ENCODE assay signal across 9 cellular contexts in genomic region chr5:170632266-170632984, GRCh38.
DNase-seq lines count a peak whose midpoint lies in the region; ATAC-seq and TF ChIP-seq lines count a peak whose summit lies in the region.
"Had no signal": no experiment of that assay in that cellular context is flagged by ENCODE, and none has a peak within 500 bp of the region (broad histone marks: within the 10 kb centered on the region; RNA-seq: fewer than 3 reads in every experiment).

No MANE protein-coding gene starts in this region.

- H3K4me3 ChIP-seq in BE2C (ENCODE audit: low read depth, low read length), result peak overlapping the region; percentile 54
- H3K4me3 ChIP-seq in IMR-90 (ENCODE audit: insufficient read depth, low read depth, low read length), result no peak overlapping the region
- H3K4me3 ChIP-seq in coronary artery, result peak overlapping the region; percentile 59

- H3K4ac ChIP-seq in IMR-90 (ENCODE audit: low read depth, low read length), result no peak overlapping the region

- no peaks in the 10 kb centered on the region for H3K9me1 ChIP-seq in IMR-90 (ENCODE audit: insufficient read depth, low read length)

- no peaks in the 10 kb centered on the region for H3K9me3 Mint-ChIP-seq in natural killer cell treated with Interleukin-12 subunit alpha and Interleukin-12 subunit beta and Interleukin-15 and Interleukin-18, amount 100 ng/mL, for 72 hours
- H3K9me3 Mint-ChIP-seq: memory B cell had no signal

- no peak overlapping the region for H2BK15ac ChIP-seq in IMR-90 (ENCODE audit: low read depth, low read length)

- H2BK120ac ChIP-seq in IMR-90 (ENCODE audit: low read depth, low read length), result no peak overlapping the region

- no TSS peak for BruUV-seq in IMR-90 (replicated peaks; lab: Mats Ljungman, UMichigan)

- no peak for ATAC-seq in IMR-90 (ENCODE audit: low read depth)
- ATAC-seq in natural killer cell treated with Interleukin-12 subunit alpha and Interleukin-12 subunit beta and Interleukin-15 and Interleukin-18, amount 100 ng/mL, for 72 hours, result no peak
- no peak for ATAC-seq in HG03039 (IDR thresholded peaks at IDR 0.05; ENCODE audit: unreplicated experiment)

- no peak overlapping the region for H2AK5ac ChIP-seq in IMR-90 (ENCODE audit: low read depth, low read length)

- intact Hi-C loops in IMR-90 (cut with micrococcal nuclease), result loop anchor here (2.0 to 10.0 kb wide), 3 partner anchors 406 to 572 kb away; no protein-coding TSS in a partner anchor

- H3K4me2 ChIP-seq in IMR-90 (ENCODE audit: low read depth, low read length), result no peak overlapping the region

- no peak overlapping the region for H3K18ac ChIP-seq in IMR-90 (ENCODE audit: low read depth, low read length)

- H3K27ac Mint-ChIP-seq in natural killer cell treated with Interleukin-12 subunit alpha and Interleukin-12 subunit beta and Interleukin-15 and Interleukin-18, amount 100 ng/mL, for 72 hours, result no peak overlapping the region
- H3K27ac Mint-ChIP-seq: memory B cell had no signal

- H3K27me3 ChIP-seq in BE2C, result peaks cover 13% of the 10 kb centered on the region; the same call in 1 of the 2 replicates
- peaks cover 2% of the 10 kb centered on the region; the same call in 1 of the 2 replicates for H3K27me3 ChIP-seq in IMR-90 (ENCODE audit: control insufficient read depth, insufficient read depth, low read length)

- no peak overlapping the region for H3K27ac ChIP-seq in IMR-90 (ENCODE audit: insufficient read depth, low read length)
- H3K27ac ChIP-seq in coronary artery, result peak overlapping the region; percentile 65 to 92

- no peak overlapping the region for H4K5ac ChIP-seq in IMR-90 (ENCODE audit: low read depth, low read length)

- 67% methylated on average over 5 of the region's 19 CpGs; no CpG with 5 or more reads in 1 of the 2 experiments for WGBS in IMR-90 (ENCODE audit: extremely low coverage in 2 of 2, insufficient read length in 1 of 2), 2 experiments

- no peaks in the 10 kb centered on the region for H3K36me3 Mint-ChIP-seq in natural killer cell treated with Interleukin-12 subunit alpha and Interleukin-12 subunit beta and Interleukin-15 and Interleukin-18, amount 100 ng/mL, for 72 hours
- H3K36me3 Mint-ChIP-seq: memory B cell had no signal

- H3K36me3 ChIP-seq in BE2C, result no peaks in the 10 kb centered on the region
- no peaks in the 10 kb centered on the region for H3K36me3 ChIP-seq in IMR-90 (ENCODE audit: control insufficient read depth, insufficient read depth, low read length)

- no peak overlapping the region for H3K9ac ChIP-seq in IMR-90 (ENCODE audit: low read depth, low read length)

- peak overlapping the region; percentile 73 for H2AFZ ChIP-seq in IMR-90 (replicated peaks; ENCODE audit: low read length, poor library complexity)

- dilution Hi-C loops in IMR-90 (cut with HindIII; ENCODE audit: low sequenced_read_pairs, unreplicated experiment), result no loop called here

- peaks cover 14 to 16% of the 10 kb centered on the region in 2 donors for H3K4me1 Mint-ChIP-seq in natural killer cell treated with Interleukin-12 subunit alpha and Interleukin-12 subunit beta and Interleukin-15 and Interleukin-18, amount 100 ng/mL, for 72 hours (ENCODE audit: low read depth in 2 of 2)

- peaks cover 13 to 24% of the 10 kb centered on the region in 2 donors for H3K27me3 Mint-ChIP-seq in natural killer cell treated with Interleukin-12 subunit alpha and Interleukin-12 subunit beta and Interleukin-15 and Interleukin-18, amount 100 ng/mL, for 72 hours

- TF ChIP-seq CTCF in BE2C (IDR thresholded peaks at IDR 0.05; ENCODE audit: low read depth, low read length) (no peak), IMR-90 (conservative IDR thresholded peaks at IDR 0.05; ENCODE audit: low read depth, low read length) (no peak), coronary artery (IDR thresholded peaks at IDR 0.05) (no peak), GM13976 (IDR thresholded peaks at IDR 0.05; ENCODE audit: borderline replicate concordance, control extremely low read depth, extremely low read depth, insufficient read depth, missing control alignments) (no peak)

- no peak for DNase-seq in BE2C
- DNase-seq in IMR-90, result no peak
- no peak for DNase-seq in coronary artery (ENCODE audit: low spot score)
- DNase-seq in natural killer cell treated with Interleukin-12 subunit alpha and Interleukin-12 subunit beta and Interleukin-15 and Interleukin-18, amount 100 ng/mL, for 72 hours (ENCODE audit: low spot score), result no peak
- no peak for DNase-seq in SW480 (ENCODE audit: low spot score)
- DNase-seq in NCI-H524 (lab: John Stamatoyannopoulos, UW), result no peak
- DNase-seq in GM13976 (ENCODE audit: low spot score), result no peak

- H3K23ac ChIP-seq in IMR-90 (ENCODE audit: low read depth, low read length), result no peak overlapping the region

- CTCF ChIA-PET in IMR-90 (lab: Yijun Ruan, JAX), result interaction anchor here (2.3 kb wide), 1 partner anchor 197 kb away, joined by 10 read pairs; no protein-coding TSS in a partner anchor

- TF ChIP-seq RAD21 in IMR-90 (IDR thresholded peaks at IDR 0.05; ENCODE audit: low read length), result no peak

- in situ Hi-C loops in IMR-90 (cut with MboI; ENCODE audit: low sequenced_read_pairs), result no loop called here
- in situ Hi-C loops in GM13976 (cut with MboI; ENCODE audit: low sequenced_read_pairs, unreplicated experiment), result no loop called here

- H3K9me3 ChIP-seq in BE2C (no peaks in the 10 kb centered on the region), IMR-90 (ENCODE audit: control insufficient read depth, insufficient read depth, low read length) (no peaks in the 10 kb centered on the region)

- no peak overlapping the region for H2BK5ac ChIP-seq in IMR-90 (ENCODE audit: low read depth, low read length, poor library complexity, severe bottlenecking)

- H4K91ac ChIP-seq in IMR-90 (ENCODE audit: insufficient read depth, low read depth, low read length), result no peak overlapping the region

- H3K79me1 ChIP-seq in IMR-90 (ENCODE audit: low read depth in 1 of 2, low read length in 2 of 2), result no peaks in the 10 kb centered on the region

- no peak overlapping the region for H2BK20ac ChIP-seq in IMR-90 (ENCODE audit: low read depth, low read length)

- H2AK9ac ChIP-seq in IMR-90 (replicated peaks; ENCODE audit: low read depth, low read length, poor library complexity), result peak overlapping the region; percentile 0

- no peak for TF ChIP-seq POLR2A in IMR-90 (IDR thresholded peaks at IDR 0.05; ENCODE audit: low read depth, low read length)

- H4K20me1 ChIP-seq in IMR-90 (ENCODE audit: insufficient read depth, low read length), result no peaks in the 10 kb centered on the region; the same call in 1 of the 2 replicates

- H3K4me1 ChIP-seq in BE2C, result no peaks in the 10 kb centered on the region
- H3K4me1 ChIP-seq in IMR-90 (ENCODE audit: control insufficient read depth, insufficient read depth, low read length), result peaks cover 4% of the 10 kb centered on the region; the same call in 1 of the 2 replicates

- no peak overlapping the region for H4K8ac ChIP-seq in IMR-90 (ENCODE audit: low read depth in 2 of 2, low read length in 2 of 2)

- no peak overlapping the region for H3K14ac ChIP-seq in IMR-90 (replicated peaks; ENCODE audit: low read depth, low read length)

- no peak overlapping the region for H3K56ac ChIP-seq in IMR-90 (ENCODE audit: extremely low read depth, insufficient read depth, low read length)

- peak overlapping the region; percentile 81 for H3K4me3 Mint-ChIP-seq in natural killer cell treated with Interleukin-12 subunit alpha and Interleukin-12 subunit beta and Interleukin-15 and Interleukin-18, amount 100 ng/mL, for 72 hours

- POLR2A ChIA-PET in IMR-90 (lab: Charles Lee; ENCODE audit: unreplicated experiment), result no interaction called here

TF ChIP-seq in IMR-90, 13 proteins besides CTCF, POLR2A, EP300 and RAD21:
- no peak for TF ChIP-seq CHD1 (IDR thresholded peaks at IDR 0.05; ENCODE audit: low read depth, low read length)
- TF ChIP-seq RFX5 (IDR thresholded peaks at IDR 0.05; ENCODE audit: low read depth, low read length), result no peak
- no peak for TF ChIP-seq RCOR1 (IDR thresholded peaks at IDR 0.05; ENCODE audit: insufficient replicate concordance, low read length)
- TF ChIP-seq ELK1 (IDR thresholded peaks at IDR 0.05; ENCODE audit: borderline replicate concordance, low read depth, low read length), result no peak
- TF ChIP-seq MXI1 (IDR thresholded peaks at IDR 0.05; ENCODE audit: borderline replicate concordance, low read depth, low read length), result no peak
- TF ChIP-seq CEBPB (IDR thresholded peaks at IDR 0.05; ENCODE audit: low read depth, low read length), result no peak
- TF ChIP-seq NFE2L2 (IDR thresholded peaks at IDR 0.05; ENCODE audit: low read depth, low read length), result no peak
- TF ChIP-seq USF2 (IDR thresholded peaks at IDR 0.05; ENCODE audit: low read depth, low read length), result no peak
